In the genomic region with DNA sequence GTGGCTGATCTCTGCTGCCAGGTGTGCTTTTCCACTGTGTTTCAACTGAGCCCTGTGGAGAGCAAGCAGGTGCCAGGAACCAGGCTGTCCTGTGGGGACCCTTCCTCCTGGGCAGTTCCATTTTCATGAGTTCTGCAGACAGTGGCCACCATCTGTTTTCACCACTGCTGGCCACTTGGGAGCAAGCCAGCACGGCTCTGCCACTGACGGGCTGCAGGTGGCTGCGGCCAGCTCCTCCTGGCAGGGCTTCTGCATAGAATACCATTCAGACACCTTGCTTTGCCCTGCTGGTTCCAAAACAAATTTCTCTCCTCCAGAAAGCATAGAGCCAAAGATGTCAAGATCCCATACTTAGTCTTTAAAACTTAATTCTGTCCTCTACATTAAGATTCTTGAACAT, we compare ENCODE assay signal across 23 cellular contexts. TPM values are rescaled to one million over a fixed set of nuclear protein-coding genes. Genes with fewer than 3 reads are reported as not detected.
DNase-seq lines count a peak whose midpoint lies in the region; ATAC-seq, FAIRE-seq and TF ChIP-seq lines count a peak whose summit lies in the region.
"Had no signal": no experiment of that assay in that cellular context is flagged by ENCODE, and none has a peak within 500 bp of the region (broad histone marks: within the 10 kb centered on the region; RNA-seq: fewer than 3 reads in every experiment).

No MANE protein-coding gene starts in this region.

- H3K4me3 Mint-ChIP-seq in activated T-helper 2 cell treated with anti-CD3 and anti-CD28 coated beads, Interferon-gamma antibody, Interleukin-2, Interleukin-4, amounts not matched to agents 10 μg/mL and 5 μg/mL and 100 μg/mL, durations not matched to agents 14 hours and 24 hours and 36 hours (ENCODE audit: low read depth), result no peak overlapping the region
- H3K4me3 Mint-ChIP-seq: CD8-positive, alpha-beta T cell; IgD-negative memory B cell; T-cell had no signal

- H3K27me3 ChIP-seq in right lobe of liver (no peaks in the 10 kb centered on the region), HepG2 (ENCODE audit: control insufficient read depth in 1 of 2, insufficient read depth in 2 of 2, low read length in 2 of 2) (no peaks in the 10 kb centered on the region), K562 (ENCODE audit: control insufficient read depth in 2 of 2, insufficient read depth in 2 of 2, low read length in 2 of 2) (no peaks in the 10 kb centered on the region)
- H3K27me3 ChIP-seq: BLaER1 treated with 17β-estradiol and CSF1 and Interleukin-3, amounts not matched to agents 10 nM and 100 nM; MG63 had no signal

- H4K20me1 ChIP-seq in HepG2 (ENCODE audit: insufficient read depth, low read length) (no peaks in the 10 kb centered on the region), K562 (replicated peaks; ENCODE audit: control insufficient read depth, insufficient read depth, low read length) (no peaks in the 10 kb centered on the region)
- H4K20me1 ChIP-seq: BLaER1 treated with 17β-estradiol and CSF1 and Interleukin-3, amounts not matched to agents 10 nM and 100 nM had no signal

- H3K9me3 ChIP-seq in right lobe of liver, result no peaks in the 10 kb centered on the region
- H3K9me3 ChIP-seq in HepG2 (ENCODE audit: low read length), result no peaks in the 10 kb centered on the region
- H3K9me3 ChIP-seq in K562 (replicated peaks; ENCODE audit: control insufficient read depth, insufficient read depth, low read depth, low read length), result no peaks in the 10 kb centered on the region
- H3K9me3 ChIP-seq: BLaER1 treated with 17β-estradiol and CSF1 and Interleukin-3, amounts not matched to agents 10 nM and 100 nM; MG63 had no signal

- no peaks in the 10 kb centered on the region for H3K9me3 Mint-ChIP-seq in activated T-helper 2 cell treated with anti-CD3 and anti-CD28 coated beads, Interferon-gamma antibody, Interleukin-2, Interleukin-4, amounts not matched to agents 10 μg/mL and 5 μg/mL and 100 μg/mL, durations not matched to agents 14 hours and 24 hours and 36 hours
- H3K9me3 Mint-ChIP-seq: CD8-positive, alpha-beta T cell; IgD-negative memory B cell; T-cell had no signal

- no peaks in the 10 kb centered on the region for H3K9me1 ChIP-seq in K562 (ENCODE audit: control insufficient read depth, insufficient read depth, low read length)

- BruUV-seq in HepG2 (replicated peaks; lab: Mats Ljungman, UMichigan) (no TSS peak), K562 (replicated peaks; lab: Mats Ljungman, UMichigan) (no TSS peak)

- no peaks in the 10 kb centered on the region for H3K27me3 Mint-ChIP-seq in activated T-helper 2 cell treated with anti-CD3 and anti-CD28 coated beads, Interferon-gamma antibody, Interleukin-2, Interleukin-4, amounts not matched to agents 10 μg/mL and 5 μg/mL and 100 μg/mL, durations not matched to agents 14 hours and 24 hours and 36 hours (ENCODE audit: low read depth)
- H3K27me3 Mint-ChIP-seq: IgD-negative memory B cell, T-cell had no signal

- TF ChIP-seq RAD21 in HepG2 (CRISPR knock-in tag; IDR thresholded peaks at IDR 0.05) (no peak), K562 (CRISPR knock-in tag; conservative IDR thresholded peaks at IDR 0.05 in 1 of 2, IDR thresholded peaks at IDR 0.05 in 1 of 2) (no peak)

- POLR2A ChIA-PET in HepG2 (lab: Yijun Ruan, JAX), result no interaction called here
- POLR2A ChIA-PET in K562 (lab: Yijun Ruan, JAX), result no interaction called here

- H3K4me1 ChIP-seq in right lobe of liver (peaks cover 0 to 29% (median 3%) of the 10 kb centered on the region in 4 donors), HepG2 (ENCODE audit: insufficient read depth, low read length) (peaks cover 5% of the 10 kb centered on the region), K562 (replicated peaks in 1 of 2; ENCODE audit: control insufficient read depth in 2 of 2, insufficient read depth in 2 of 2, low read length in 2 of 2) (peaks cover 0 to 10% of the 10 kb centered on the region in 2 experiments; a peak in 2 of 5 replicates)

- H3K36me3 ChIP-seq in right lobe of liver (peaks cover 0 to 2% (median 0%) of the 10 kb centered on the region in 4 donors), HepG2 (replicated peaks in 1 of 2; ENCODE audit: control insufficient read depth in 1 of 2, insufficient read depth in 2 of 2, low read length in 2 of 2) (0 out of 5 replicates have a peak, but pooled peaks cover 0 to 5% of the 10 kb centered on the region in 2 experiments), K562 (ENCODE audit: control insufficient read depth, insufficient read depth, low read length) (peaks cover 5% of the 10 kb centered on the region; the same call in 1 of the 3 replicates)
- H3K36me3 ChIP-seq: MG63 had no signal

- no peaks in the 10 kb centered on the region for H3K79me2 ChIP-seq in HepG2 (ENCODE audit: insufficient read depth, low read length)
- H3K79me2 ChIP-seq in K562 (ENCODE audit: control insufficient read depth, insufficient read depth, low read length), result no peaks in the 10 kb centered on the region

- H3K27ac Mint-ChIP-seq in activated T-helper 2 cell treated with anti-CD3 and anti-CD28 coated beads, Interferon-gamma antibody, Interleukin-2, Interleukin-4, amounts not matched to agents 10 μg/mL and 5 μg/mL and 100 μg/mL, durations not matched to agents 14 hours and 24 hours and 36 hours, result no peak overlapping the region
- H3K27ac Mint-ChIP-seq: CD8-positive, alpha-beta T cell; IgD-negative memory B cell; T-cell had no signal

- DNase-seq in right lobe of liver (peak; percentile 63 to 67 (median 65)), HepG2 (ENCODE audit: low spot score) (no peak), NCI-H345 (lab: John Stamatoyannopoulos, UW) (peak; percentile 65), K562 (ENCODE audit: extremely low read depth in 1 of 4, low spot score in 3 of 4) (no peak), putamen (ENCODE audit: low spot score) (no peak)
- DNase-seq in activated T-helper 2 cell treated with anti-CD3 and anti-CD28 coated beads, Interferon-gamma antibody, Interleukin-2, Interleukin-4, amounts not matched to agents 10 μg/mL and 5 μg/mL and 100 μg/mL, durations not matched to agents 14 hours and 24 hours and 36 hours (ENCODE audit: low spot score), result no peak
- DNase-seq: CD8-positive, alpha-beta T cell; DND-41; GDM1; GOT3; Kasumi-1; MG63; NCI-H1930; NCI-H226; NCI-H526; SIG-M5; T-cell had no signal

- peaks cover 2% of the 10 kb centered on the region for H3K4me1 Mint-ChIP-seq in activated T-helper 2 cell treated with anti-CD3 and anti-CD28 coated beads, Interferon-gamma antibody, Interleukin-2, Interleukin-4, amounts not matched to agents 10 μg/mL and 5 μg/mL and 100 μg/mL, durations not matched to agents 14 hours and 24 hours and 36 hours (ENCODE audit: low read depth)

- ATAC-seq in right lobe of liver, result peak; percentile 37 to 54 (median 42)
- no peak for ATAC-seq in HepG2
- no peak for ATAC-seq in K562
- no peak for ATAC-seq in GM18517 (IDR thresholded peaks at IDR 0.05; ENCODE audit: unreplicated experiment)
- ATAC-seq: CD8-positive, alpha-beta T cell; HCT116; SK-N-SH treated with all-trans-retinoic acid at 6 μM for 48 hours; T-cell had no signal

- 58% methylated on average over 2 of the region's 3 CpGs for WGBS in right lobe of liver (ENCODE audit: insufficient coverage, low coverage, low lambda C conversion rate, missing lambda C conversion rate)
- 100% methylated on average over 1 of the region's 3 CpGs for WGBS in HepG2 (ENCODE audit: low lambda C conversion rate)
- 92% methylated on average over 3 of the region's 3 CpGs for WGBS in K562 (ENCODE audit: insufficient coverage, low coverage, missing lambda C conversion rate)

- intact Hi-C loops in right lobe of liver (cut with DNase I), result loop anchor here in 1 of 2 donors (10.0 kb wide), 1 partner anchor 139 kb away; no protein-coding TSS in a partner anchor
- intact Hi-C loops in HepG2 (cut with micrococcal nuclease; ENCODE audit: unreplicated experiment), result no loop called here
- intact Hi-C loops in K562 (cut with micrococcal nuclease), result loop anchor here (10.0 kb wide), 1 partner anchor 639 kb away; no protein-coding TSS in a partner anchor
- intact Hi-C loops in activated T-helper 2 cell treated with anti-CD3 and anti-CD28 coated beads, Interferon-gamma antibody, Interleukin-2, Interleukin-4, amounts not matched to agents 10 μg/mL and 5 μg/mL and 100 μg/mL, durations not matched to agents 14 hours and 24 hours and 36 hours (cut with micrococcal nuclease), result no loop called here

- CTCF ChIA-PET in HepG2 (lab: Yijun Ruan, JAX; ENCODE audit: low intra/inter-chr PET ratio, low total read pairs), result interaction anchor here (3.1 kb wide), 1 partner anchor 134 kb away, joined by 31 read pairs; no protein-coding TSS in a partner anchor
- CTCF ChIA-PET in K562 (lab: Yijun Ruan, JAX; ENCODE audit: low intra/inter-chr PET ratio), result interaction anchor here (3.9 kb wide), 1 partner anchor 133 kb away, joined by 34 read pairs; no protein-coding TSS in a partner anchor

- H3K4me3 ChIP-seq in right lobe of liver (no peak overlapping the region), HepG2 (replicated peaks in 1 of 3; ENCODE audit: insufficient read depth in 1 of 3, low read depth in 2 of 3, low read length in 3 of 3) (no peak overlapping the region), K562 (no peak overlapping the region)
- H3K4me3 ChIP-seq: BLaER1 treated with 17β-estradiol and CSF1 and Interleukin-3, amounts not matched to agents 10 nM and 100 nM; MG63 had no signal

- no peaks in the 10 kb centered on the region for H3K36me3 Mint-ChIP-seq in activated T-helper 2 cell treated with anti-CD3 and anti-CD28 coated beads, Interferon-gamma antibody, Interleukin-2, Interleukin-4, amounts not matched to agents 10 μg/mL and 5 μg/mL and 100 μg/mL, durations not matched to agents 14 hours and 24 hours and 36 hours (ENCODE audit: low read depth)

- TF ChIP-seq EP300 in HepG2 (IDR thresholded peaks at IDR 0.05; ENCODE audit: low read depth in 2 of 2, low read length in 2 of 2), result no peak
- TF ChIP-seq EP300 in HepG2 (CRISPR knock-in tag; IDR thresholded peaks at IDR 0.05; ENCODE audit: borderline replicate concordance), result no peak
- no peak for TF ChIP-seq EP300 in K562 (IDR thresholded peaks at IDR 0.05; ENCODE audit: low read length)

- H2AFZ ChIP-seq in HepG2 (ENCODE audit: low read length), result no peak overlapping the region
- no peak overlapping the region for H2AFZ ChIP-seq in K562 (ENCODE audit: low read depth, low read length)

- TF ChIP-seq CTCF in right lobe of liver (IDR thresholded peaks at IDR 0.05) (no peak), HepG2 (CRISPR knock-in tag; IDR thresholded peaks at IDR 0.05) (no peak), K562 (IDR thresholded peaks at IDR 0.05 in 2 of 3, conservative IDR thresholded peaks at IDR 0.05 in 1 of 3; ENCODE audit: insufficient read depth in 2 of 3, low read depth in 1 of 3, low read length in 3 of 3) (no peak)

- in situ Hi-C loops in HepG2 (cut with HindIII; ENCODE audit: extremely low pct_ligation_motif_present, low pct_unique_long_range_greater_than_20kb), result loop anchor here (25.0 kb wide), 1 partner anchor 651 kb away; the partner anchor contains the start of gene SEC61G
- in situ Hi-C loops in K562 (cut with MboI), result no loop called here

- H3K27ac ChIP-seq in right lobe of liver, result no peak overlapping the region
- no peak overlapping the region for H3K27ac ChIP-seq in HepG2 (ENCODE audit: extremely low read length, insufficient read depth, low read length)
- H3K27ac ChIP-seq in K562 (ENCODE audit: extremely low read depth, low read depth, low read length), result no peak overlapping the region
- H3K27ac ChIP-seq: BLaER1 treated with 17β-estradiol and CSF1 and Interleukin-3, amounts not matched to agents 10 nM and 100 nM had no signal

- H3K9ac ChIP-seq in HepG2 (ENCODE audit: insufficient read depth, low read depth, low read length) (no peak overlapping the region), K562 (ENCODE audit: insufficient read depth in 1 of 2, low read depth in 2 of 2, low read length in 2 of 2) (no peak overlapping the region)
- H3K9ac ChIP-seq: BLaER1 treated with 17β-estradiol and CSF1 and Interleukin-3, amounts not matched to agents 10 nM and 100 nM had no signal

- no peak for FAIRE-seq in HepG2 (lab: Jason Lieb, UNC)
- peak; percentile 32 for FAIRE-seq in K562 (lab: Jason Lieb, UNC)
- FAIRE-seq: HTR-8/SVneo had no signal

- TF ChIP-seq POLR2A in right lobe of liver (IDR thresholded peaks at IDR 0.05) (no peak), HepG2 (IDR thresholded peaks at IDR 0.05; ENCODE audit: insufficient read depth in 1 of 2, low read depth in 2 of 2, low read length in 2 of 2) (no peak), K562 (conservative IDR thresholded peaks at IDR 0.05) (no peak)

- H3K4me2 ChIP-seq in HepG2 (ENCODE audit: low read depth, low read length) (no peak overlapping the region), K562 (ENCODE audit: insufficient read depth, low read length) (no peak overlapping the region)
- H3K4me2 ChIP-seq: BLaER1 treated with 17β-estradiol and CSF1 and Interleukin-3, amounts not matched to agents 10 nM and 100 nM had no signal

RNA-seq across cellular contexts. Expression of gene LANCL2, which starts 48.3 kb away (rescaled TPM):
- total RNA-seq in right lobe of liver (10 to 100 TPM in 1 of 6 experiments, 1 to 10 TPM in 5; 7.3 to 12.1 (median 8.3) TPM), HepG2 (2016; rRNA removed; fragmentation: Illumina TruSeq; extraction: Trizol) (13.8 and 22.0 TPM in 2 replicates), K562 (2014; rRNA removed) (16.0 and 18.5 TPM in 2 replicates), K562 (2014; rRNA removed; fragmentation: Illumina TruSeq; extraction: Trizol) (12.5 and 13.0 TPM in 2 replicates), K562 (2015; rRNA removed; fragmentation: Illumina TruSeq; extraction: Trizol) (13.6 and 13.8 TPM in 2 replicates), K562 (2021) (13.9 and 16.1 TPM in 2 replicates)
- total RNA-seq in HepG2 (2016; cell fraction: cytosol; rRNA removed; fragmentation: Illumina TruSeq; extraction: Trizol; ENCODE audit: low read depth), result 4.6 and 5.7 TPM in 2 replicates
- 14.5 and 21.5 TPM in 2 replicates for total RNA-seq in HepG2 (2016; cell fraction: insoluble cytoplasmic fraction; rRNA removed; fragmentation: Illumina TruSeq; extraction: Trizol)
- 6.3 TPM in 2 replicates for total RNA-seq in HepG2 (2016; cell fraction: membrane; rRNA removed; fragmentation: Illumina TruSeq; extraction: Trizol)
- total RNA-seq in HepG2 (2016; cell fraction: nucleus; rRNA removed; fragmentation: Illumina TruSeq; extraction: Trizol), result 9.4 and 10.2 TPM in 2 replicates
- polyA plus RNA-seq in HepG2 (2011; rRNA removed) (9.8 and 10.0 TPM in 2 replicates), K562 (2011; rRNA removed) (12.2 and 13.5 TPM in 2 replicates), K562 (2014; fragmentation: Illumina TruSeq; extraction: Trizol) (10.4 and 13.3 TPM in 2 replicates), K562 (2014; fragmentation: Nextera tagmentation; extraction: Ambion mirVana) (1 to 10 TPM; 5.3 to 6.1 TPM), K562 (2014; rRNA removed) (11.2 and 15.2 TPM in 2 replicates)
- 11.7 and 12.5 TPM in 2 replicates for polyA plus RNA-seq in HepG2 (2011; cell fraction: cytosol; rRNA removed)
- polyA plus RNA-seq in HepG2 (2011; cell fraction: nucleus; rRNA removed), result 3.7 and 6.6 TPM in 2 replicates
- polyA plus RNA-seq in HepG2 (2012), result 7.3 and 8.8 TPM in 2 replicates
- polyA plus RNA-seq in HepG2 (2016; cell fraction: cytosol; fragmentation: Illumina TruSeq; extraction: Trizol; ENCODE audit: low read depth), result 4.1 and 4.3 TPM in 2 replicates
- polyA plus RNA-seq in HepG2 (2016; cell fraction: insoluble cytoplasmic fraction; fragmentation: Illumina TruSeq; extraction: Trizol; ENCODE audit: low read depth), result 19.0 and 21.3 TPM in 2 replicates
- polyA plus RNA-seq in HepG2 (2016; cell fraction: membrane; fragmentation: Illumina TruSeq; extraction: Trizol; ENCODE audit: low read depth), result 5.6 and 6.6 TPM in 2 replicates
- polyA plus RNA-seq in HepG2 (2016; cell fraction: nucleus; fragmentation: Illumina TruSeq; extraction: Trizol; ENCODE audit: insufficient read depth, low read depth), result 11.1 and 16.0 TPM in 2 replicates
- 30.3 and 36.9 TPM in 2 replicates for polyA minus RNA-seq in HepG2 (2011; rRNA and poly(A)+ RNA removed; ENCODE audit: low replicate concordance)
- polyA minus RNA-seq in HepG2 (2011; cell fraction: cytosol; rRNA and poly(A)+ RNA removed), result 7.6 and 8.4 TPM in 2 replicates
- polyA minus RNA-seq in HepG2 (2011; cell fraction: nucleus; rRNA and poly(A)+ RNA removed), result 4.7 and 8.1 TPM in 2 replicates
- total RNA-seq in K562 (2011; cell fraction: chromatin; rRNA removed; ENCODE audit: low replicate concordance), result 3.0 and 4.2 TPM in 2 replicates
- total RNA-seq in K562 (2011; cell fraction: nucleolus; rRNA removed), result 1.7 and 4.2 TPM in 2 replicates
- 3.9 and 5.8 TPM in 2 replicates for total RNA-seq in K562 (2011; cell fraction: nucleoplasm; rRNA removed)
- 8.6 and 14.3 TPM in 2 replicates for polyA plus RNA-seq in K562 (2011; cell fraction: cytosol; rRNA removed)
- polyA plus RNA-seq in K562 (2011; cell fraction: nucleus; rRNA removed), result 6.9 and 7.9 TPM in 2 replicates
- 5.5 and 13.7 TPM in 2 replicates for polyA plus RNA-seq in K562 (2012)
- polyA minus RNA-seq in K562 (2011; rRNA and poly(A)+ RNA removed), result 15.3 and 17.1 TPM in 2 replicates
- 4.9 and 8.9 TPM in 2 replicates for polyA minus RNA-seq in K562 (2011; cell fraction: cytosol; rRNA and poly(A)+ RNA removed)
- 1.6 and 1.8 TPM in 2 replicates for polyA minus RNA-seq in K562 (2011; cell fraction: nucleus; rRNA and poly(A)+ RNA removed)
- total RNA-seq in activated T-helper 2 cell treated with anti-CD3 and anti-CD28 coated beads, Interferon-gamma antibody, Interleukin-2, Interleukin-4, amounts not matched to agents 10 μg/mL and 5 μg/mL and 100 μg/mL, durations not matched to agents 14 hours and 24 hours and 36 hours, result 8.6 and 9.5 TPM in 2 replicates

Comparison
In these comparisons a context has a peak if more than half of its experiments do, and no peak if none do; other contexts are left out.
1. ATAC-seq: peak in right lobe of liver (4 of 4); none in HepG2 (single experiment), K562 (single experiment) and GM18517 (single experiment).
2. DNase-seq: peak in right lobe of liver (3 of 3) and NCI-H345 (single experiment); none in HepG2 (single experiment), K562 (0 of 4), activated T-helper 2 cell treated with anti-CD3 and anti-CD28 coated beads, Interferon-gamma antibody, Interleukin-2, Interleukin-4, amounts not matched to agents 10 μg/mL and 5 μg/mL and 100 μg/mL, durations not matched to agents 14 hours and 24 hours and 36 hours (single experiment) and putamen (single experiment).